In genomic region chr12:53791735-53792326, GRCh38 we compare ENCODE assay signal across 7 cellular contexts. TPM values are rescaled to one million over a fixed set of nuclear protein-coding genes. Genes with fewer than 3 reads are reported as not detected.
DNase-seq lines count a peak whose midpoint lies in the region; ATAC-seq, FAIRE-seq and TF ChIP-seq lines count a peak whose summit lies in the region.

No MANE protein-coding gene starts in this region.

- H3K4me1 ChIP-seq in RWPE2 (ENCODE audit: insufficient read depth, poor library complexity, severe bottlenecking) (no peaks in the 10 kb centered on the region), small intestine (ENCODE audit: control insufficient read depth in 2 of 2, insufficient read depth in 1 of 2, low read depth in 1 of 2, low read length in 1 of 2) (no peaks in the 10 kb centered on the region), right atrium auricular region (no peaks in the 10 kb centered on the region)

- H3K27ac ChIP-seq in RWPE2 (ENCODE audit: poor library complexity, severe bottlenecking) = no peak overlapping the region
- H3K27ac ChIP-seq in small intestine (ENCODE audit: low read depth in 1 of 2, low read length in 1 of 2) = no peak overlapping the region
- H3K27ac ChIP-seq in right atrium auricular region = no peak overlapping the region

- 0 to 3% (median 3%) methylated on average over 1 of the region's 1 CpG for WGBS in small intestine, 3 donors

- no peaks in the 10 kb centered on the region for H3K9me3 ChIP-seq in RWPE2 (ENCODE audit: severe bottlenecking)
- no peaks in the 10 kb centered on the region for H3K9me3 ChIP-seq in small intestine (ENCODE audit: control insufficient read depth, low read depth)
- no peaks in the 10 kb centered on the region for H3K9me3 ChIP-seq in right atrium auricular region

- TF ChIP-seq CTCF in GM12875 (IDR thresholded peaks at IDR 0.05; ENCODE audit: borderline replicate concordance, insufficient read depth, low read depth, low read length) = peak; percentile 45; the same call in 1 of the 2 replicates
- peak; percentile 57 for TF ChIP-seq CTCF in RWPE2 (IDR thresholded peaks at IDR 0.05; ENCODE audit: poor library complexity, severe bottlenecking)
- TF ChIP-seq CTCF in right atrium auricular region (IDR thresholded peaks at IDR 0.05) = peak in 1 of 2 donors; percentile 45

- H3K27me3 ChIP-seq in RWPE2 (ENCODE audit: insufficient read depth, poor library complexity, severe bottlenecking) (peaks cover 5% of the 10 kb centered on the region), small intestine (ENCODE audit: control insufficient read depth in 2 of 2, insufficient read depth in 2 of 2, low read length in 2 of 2) (peaks cover 0 to 5% of the 10 kb centered on the region in 2 donors), right atrium auricular region (no peaks in the 10 kb centered on the region)

- no peak overlapping the region for H3K4me3 ChIP-seq in GM12875 (ENCODE audit: low read depth, low read length)
- H3K4me3 ChIP-seq in RWPE2 (ENCODE audit: severe bottlenecking) = no peak overlapping the region
- H3K4me3 ChIP-seq in small intestine (ENCODE audit: low read depth in 1 of 2, low read length in 2 of 2) = no peak overlapping the region
- no peak overlapping the region for H3K4me3 ChIP-seq in right atrium auricular region

- no peak for FAIRE-seq in small intestine (lab: Jason Lieb, UNC)

- in situ Hi-C loops in G401 (cut with HindIII; ENCODE audit: low sequenced_read_pairs) = no loop called here

- no peaks in the 10 kb centered on the region for H3K36me3 ChIP-seq in RWPE2 (ENCODE audit: low read depth)
- H3K36me3 ChIP-seq in small intestine (ENCODE audit: control insufficient read depth in 2 of 2, insufficient read depth in 2 of 2, low read length in 2 of 2) = no peaks in the 10 kb centered on the region
- no peaks in the 10 kb centered on the region for H3K36me3 ChIP-seq in right atrium auricular region

- DNase-seq in RWPE2 (ENCODE audit: low spot score) (no peak), small intestine (peak; percentile 11), G401 (ENCODE audit: low spot score) (no peak), right atrium auricular region (ENCODE audit: low spot score) (no peak)
- peak; percentile 2 for DNase-seq in central memory CD4-positive, alpha-beta T cell

- ATAC-seq in RWPE2 (ENCODE audit: low read depth) (no peak), HG02981 (IDR thresholded peaks at IDR 0.05; ENCODE audit: unreplicated experiment) (no peak)

RNA-seq across cellular contexts. Expression of gene CISTR, which starts 40.1 kb away (rescaled TPM):
- not detected for polyA plus RNA-seq in small intestine
- total RNA-seq in G401 (2014; rRNA removed; shearing (Covaris generic)) = not detected in 2 replicates
- 1 to 10 TPM in 1 of 2 donors, not detected in 1; 3.7 TPM for total RNA-seq in right atrium auricular region

Comparison
In these comparisons a context has a peak if more than half of its experiments do, and no peak if none do; other contexts are left out.
1. DNase-seq: peak in central memory CD4-positive, alpha-beta T cell (single experiment) and small intestine (single experiment); none in RWPE2 (single experiment), G401 (single experiment) and right atrium auricular region (single experiment).